ENCODE assay signal across 20 cellular contexts in the genomic region with DNA sequence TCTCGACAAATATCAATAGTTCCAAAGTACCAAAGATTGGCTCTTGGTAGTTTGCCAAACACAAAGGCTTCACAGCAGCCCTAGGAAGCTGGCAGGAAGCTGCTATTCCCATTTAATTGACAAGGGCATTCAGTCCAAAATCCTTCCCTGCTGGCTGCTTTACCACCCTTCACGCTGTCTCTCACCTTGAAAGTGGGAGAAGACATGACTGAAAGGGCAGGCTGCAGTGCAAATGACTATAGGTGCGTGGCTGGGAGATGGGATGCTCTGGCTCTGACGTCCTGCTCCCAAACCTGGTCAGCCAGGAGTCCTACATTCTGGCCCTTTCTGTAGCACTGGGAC. TPM values are rescaled to one million over a fixed set of nuclear protein-coding genes. Genes with fewer than 3 reads are reported as not detected.
DNase-seq lines count a peak whose midpoint lies in the region; ATAC-seq, FAIRE-seq and TF ChIP-seq lines count a peak whose summit lies in the region.
"Had no signal": no experiment of that assay in that cellular context is flagged by ENCODE, and none has a peak within 500 bp of the region (broad histone marks: within the 10 kb centered on the region; RNA-seq: fewer than 3 reads in every experiment).

No MANE protein-coding gene starts in this region.

- H3K27ac Mint-ChIP-seq in activated naive CD4-positive, alpha-beta T cell treated with anti-CD3 and anti-CD28 coated beads, Interleukin-2, amount 50 U/mL, for 24 hours, result peak overlapping the region; percentile 79
- H3K27ac Mint-ChIP-seq in activated naive CD4-positive, alpha-beta T cell treated with anti-CD3 and anti-CD28 coated beads, Interleukin-2, amount 50 U/mL, for 72 hours, result peak overlapping the region in 1 of 2 donors; percentile 95
- H3K27ac Mint-ChIP-seq in T-helper 17 cell (peak overlapping the region; percentile 95), osteocyte (ENCODE audit: unreplicated experiment) (no peak overlapping the region)
- H3K27ac Mint-ChIP-seq: HFFc6, mesothelial cell of epicardium had no signal

- no peak overlapping the region for H3K4me3 ChIP-seq in effector memory CD4-positive, alpha-beta T cell (ENCODE audit: insufficient read depth, low read depth, low read length, poor library complexity, severe bottlenecking)
- no peak overlapping the region for H3K4me3 ChIP-seq in kidney (ENCODE audit: low read length in 2 of 2)
- H3K4me3 ChIP-seq: esophagus squamous epithelium, testis had no signal

- FAIRE-seq in kidney (lab: Jason Lieb, UNC), result no peak

- no peaks in the 10 kb centered on the region for H3K27me3 Mint-ChIP-seq in activated naive CD4-positive, alpha-beta T cell treated with anti-CD3 and anti-CD28 coated beads, Interleukin-2, amount 50 U/mL, for 24 hours
- H3K27me3 Mint-ChIP-seq in T-helper 17 cell (no peaks in the 10 kb centered on the region), osteocyte (ENCODE audit: unreplicated experiment) (peaks cover 3% of the 10 kb centered on the region)

- H3K27ac ChIP-seq in effector memory CD4-positive, alpha-beta T cell (ENCODE audit: insufficient read depth, low read length, poor library complexity, severe bottlenecking), result peak overlapping the region; percentile 64
- H3K27ac ChIP-seq in kidney (ENCODE audit: low read depth in 2 of 2, low read length in 2 of 2), result no peak overlapping the region
- H3K27ac ChIP-seq: HL-60, testis had no signal

- H3K4me1 ChIP-seq in effector memory CD4-positive, alpha-beta T cell (ENCODE audit: control insufficient read depth, insufficient read depth, low read length, poor library complexity, severe bottlenecking), result peaks cover 23% of the 10 kb centered on the region
- H3K4me1 ChIP-seq in kidney (ENCODE audit: control insufficient read depth in 1 of 2, insufficient read depth in 1 of 2, low read depth in 1 of 2, low read length in 2 of 2), result peaks cover 4 to 13% of the 10 kb centered on the region in 2 donors

- no peaks in the 10 kb centered on the region for H3K9me3 ChIP-seq in T-helper 17 cell (ENCODE audit: control insufficient read depth, low read length, poor library complexity, severe bottlenecking)
- no peaks in the 10 kb centered on the region for H3K9me3 ChIP-seq in effector memory CD4-positive, alpha-beta T cell (ENCODE audit: control insufficient read depth, low read length)
- H3K9me3 ChIP-seq in kidney (ENCODE audit: control insufficient read depth in 1 of 2, low read length in 2 of 2), result no peaks in the 10 kb centered on the region
- H3K9me3 ChIP-seq: Caco-2, esophagus squamous epithelium, SK-N-SH, testis had no signal

- H3K36me3 Mint-ChIP-seq in activated naive CD4-positive, alpha-beta T cell treated with anti-CD3 and anti-CD28 coated beads, Interleukin-2, amount 50 U/mL, for 24 hours, result peaks cover 2% of the 10 kb centered on the region
- H3K36me3 Mint-ChIP-seq in activated naive CD4-positive, alpha-beta T cell treated with anti-CD3 and anti-CD28 coated beads, Interleukin-2, amount 50 U/mL, for 72 hours, result peaks cover 10 to 15% of the 10 kb centered on the region in 2 donors
- peaks cover 3% of the 10 kb centered on the region for H3K36me3 Mint-ChIP-seq in T-helper 17 cell (ENCODE audit: low read depth)
- no peaks in the 10 kb centered on the region for H3K36me3 Mint-ChIP-seq in osteocyte (ENCODE audit: unreplicated experiment)
- H3K36me3 Mint-ChIP-seq: mesothelial cell of epicardium had no signal

- no peak for ATAC-seq in activated naive CD4-positive, alpha-beta T cell treated with anti-CD3 and anti-CD28 coated beads, Interleukin-2, amount 50 U/mL, for 72 hours
- no peak for ATAC-seq in T-helper 17 cell
- no peak for ATAC-seq in GM19351 (IDR thresholded peaks at IDR 0.05; ENCODE audit: unreplicated experiment)

- DNase-seq in activated naive CD4-positive, alpha-beta T cell treated with anti-CD3 and anti-CD28 coated beads, Interleukin-2, amount 50 U/mL, for 72 hours (ENCODE audit: low spot score in 2 of 2), result no peak
- DNase-seq in T-helper 17 cell (no peak), kidney (no peak), osteocyte (ENCODE audit: extremely low spot score, unreplicated experiment) (no peak)
- DNase-seq in effector memory CD4-positive, alpha-beta T cell, result no peak
- DNase-seq: amygdala, Caco-2, caudate nucleus, esophagus squamous epithelium, HFFc6, left colon, NCI-H1694, NCI-H82, SK-N-SH, testis had no signal

- H3K4me3 Mint-ChIP-seq in activated naive CD4-positive, alpha-beta T cell treated with anti-CD3 and anti-CD28 coated beads, Interleukin-2, amount 50 U/mL, for 24 hours, result no peak overlapping the region
- peak overlapping the region; percentile 63 for H3K4me3 Mint-ChIP-seq in T-helper 17 cell
- no peak overlapping the region for H3K4me3 Mint-ChIP-seq in osteocyte (ENCODE audit: unreplicated experiment)
- H3K4me3 Mint-ChIP-seq: HFFc6, mesothelial cell of epicardium had no signal

- no peaks in the 10 kb centered on the region for H3K9me3 Mint-ChIP-seq in activated naive CD4-positive, alpha-beta T cell treated with anti-CD3 and anti-CD28 coated beads, Interleukin-2, amount 50 U/mL, for 24 hours
- peaks cover 5 to 12% of the 10 kb centered on the region in 2 donors for H3K9me3 Mint-ChIP-seq in activated naive CD4-positive, alpha-beta T cell treated with anti-CD3 and anti-CD28 coated beads, Interleukin-2, amount 50 U/mL, for 72 hours
- no peaks in the 10 kb centered on the region for H3K9me3 Mint-ChIP-seq in osteocyte (ENCODE audit: unreplicated experiment)
- H3K9me3 Mint-ChIP-seq: HFFc6, IgD-negative memory B cell, mesothelial cell of epicardium had no signal

- H3K27me3 ChIP-seq in effector memory CD4-positive, alpha-beta T cell (replicated peaks; ENCODE audit: control insufficient read depth, insufficient read depth, low read length, poor library complexity, severe bottlenecking), result no peaks in the 10 kb centered on the region
- H3K27me3 ChIP-seq: esophagus squamous epithelium, testis had no signal

- H3K4me1 Mint-ChIP-seq in activated naive CD4-positive, alpha-beta T cell treated with anti-CD3 and anti-CD28 coated beads, Interleukin-2, amount 50 U/mL, for 24 hours, result peaks cover 42% of the 10 kb centered on the region
- H3K4me1 Mint-ChIP-seq in T-helper 17 cell, result peaks cover 45% of the 10 kb centered on the region
- peaks cover 13% of the 10 kb centered on the region for H3K4me1 Mint-ChIP-seq in osteocyte (ENCODE audit: unreplicated experiment)

- no peak for TF ChIP-seq CTCF in kidney (IDR thresholded peaks at IDR 0.05; ENCODE audit: borderline replicate concordance, extremely low read depth, insufficient read depth)
- TF ChIP-seq CTCF in osteocyte (IDR thresholded peaks at IDR 0.05), result no peak

- no peaks in the 10 kb centered on the region for H3K36me3 ChIP-seq in effector memory CD4-positive, alpha-beta T cell (ENCODE audit: control insufficient read depth, insufficient read depth, low read length)
- no peaks in the 10 kb centered on the region for H3K36me3 ChIP-seq in kidney (ENCODE audit: control insufficient read depth in 1 of 2, insufficient read depth in 2 of 2, low read length in 2 of 2)
- H3K36me3 ChIP-seq: esophagus squamous epithelium had no signal

- no peak overlapping the region for H3K9ac ChIP-seq in kidney (ENCODE audit: low read length in 2 of 2)
- H3K9ac ChIP-seq: SK-N-SH had no signal

- intact Hi-C loops in kidney (cut with DNase I), result no loop called here

RNA-seq across cellular contexts. Expression of a gene that starts 3.8 kb away (rescaled TPM):
- 10 to 100 TPM; 13.7 to 19.9 TPM for total RNA-seq in activated naive CD4-positive, alpha-beta T cell treated with anti-CD3 and anti-CD28 coated beads, Interleukin-2, amount 50 U/mL, for 72 hours
- 10 to 100 TPM; 15.4 to 20.3 TPM for total RNA-seq in T-helper 17 cell
- total RNA-seq in kidney, result 33.8 TPM
- polyA plus RNA-seq in kidney (ENCODE audit: insufficient read depth, low read depth, low replicate concordance), result 11.1 TPM
- total RNA-seq in osteocyte, result 27.9 and 36.2 TPM in 2 replicates
